In genomic region chr19:22914646-22915045, GRCh38 we compare ENCODE assay signal across 38 cellular contexts.
"Had no signal": no experiment of that assay in that cellular context is flagged by ENCODE, and none has a peak within 500 bp of the region (broad histone marks: within the 10 kb centered on the region; RNA-seq: fewer than 3 reads in every experiment).

No MANE protein-coding gene starts in this region.

- H3K27ac ChIP-seq: adrenal gland, ascending aorta, body of pancreas, brain microvascular endothelial cell, breast epithelium, cardiac muscle cell had no signal

- ATAC-seq: activated naive CD4-positive, alpha-beta T cell treated with anti-CD3 and anti-CD28 coated beads, Interleukin-2, amount 50 U/mL, for 72 hours; activated naive CD8-positive, alpha-beta T cell treated with anti-CD3 and anti-CD28 coated beads, Interleukin-2, amount 50 U/mL, for 24 hours; activated T-cell treated with anti-CD3 and anti-CD28 coated beads, Interleukin-2, amount 50 U/mL, for 4 hours; activated T-cell treated with anti-CD3 and anti-CD28 coated beads, Interleukin-2, amount 50 U/mL, for 72 hours; activated T-helper 17 cell treated with anti-CD3 and anti-CD28 coated beads, Interleukin-2, amount 50 U/mL, for 72 hours; body of pancreas had no signal

- H3K4me1 Mint-ChIP-seq: activated naive CD4-positive, alpha-beta T cell treated with anti-CD3 and anti-CD28 coated beads, Interleukin-2, amount 10 ng/mL, durations not matched to agents 7 days and 5 days; activated naive CD4-positive, alpha-beta T cell treated with anti-CD3 and anti-CD28 coated beads, Interleukin-2, amount 50 U/mL, for 24 hours; activated naive CD8-positive, alpha-beta T cell treated with anti-CD3 and anti-CD28 coated beads for 36 hours; activated naive CD8-positive, alpha-beta T cell treated with anti-CD3 and anti-CD28 coated beads, Interleukin-2, amount 10 ng/mL, durations not matched to agents 7 days and 5 days; activated naive CD8-positive, alpha-beta T cell treated with anti-CD3 and anti-CD28 coated beads, Interleukin-2, amount 50 U/mL, for 24 hours; activated T-helper 17 cell treated with anti-CD3 and anti-CD28 coated beads, Interleukin-2, amount 50 U/mL, for 72 hours; brain; central memory CD8-positive, alpha-beta T cell had no signal

- H3K36me3 ChIP-seq: adrenal gland, ascending aorta, brain microvascular endothelial cell, breast epithelium, cardiac muscle cell had no signal

- H3K4me3 ChIP-seq: adrenal gland, ascending aorta, body of pancreas, breast epithelium, cardiac muscle cell had no signal

- H3K27me3 ChIP-seq: adrenal gland, ascending aorta, body of pancreas, brain microvascular endothelial cell, breast epithelium, cardiac muscle cell had no signal

- H3K36me3 Mint-ChIP-seq: activated naive CD4-positive, alpha-beta T cell treated with anti-CD3 and anti-CD28 coated beads, Interleukin-2, amount 10 ng/mL, durations not matched to agents 7 days and 5 days; activated naive CD4-positive, alpha-beta T cell treated with anti-CD3 and anti-CD28 coated beads, Interleukin-2, amount 50 U/mL, for 24 hours; activated naive CD8-positive, alpha-beta T cell; activated naive CD8-positive, alpha-beta T cell treated with anti-CD3 and anti-CD28 coated beads for 36 hours; activated naive CD8-positive, alpha-beta T cell treated with anti-CD3 and anti-CD28 coated beads, Interleukin-2, amount 10 ng/mL, durations not matched to agents 7 days and 5 days; brain had no signal

- H3K9me3 ChIP-seq: adrenal gland, ascending aorta, body of pancreas had no signal

- H3K4me3 Mint-ChIP-seq: activated naive CD4-positive, alpha-beta T cell treated with anti-CD3 and anti-CD28 coated beads for 36 hours; activated naive CD4-positive, alpha-beta T cell treated with anti-CD3 and anti-CD28 coated beads, Interleukin-2, amount 10 ng/mL, durations not matched to agents 7 days and 5 days; activated naive CD4-positive, alpha-beta T cell treated with anti-CD3 and anti-CD28 coated beads, Interleukin-2, amount 50 U/mL, for 24 hours; activated naive CD8-positive, alpha-beta T cell; activated naive CD8-positive, alpha-beta T cell treated with anti-CD3 and anti-CD28 coated beads for 36 hours; activated naive CD8-positive, alpha-beta T cell treated with anti-CD3 and anti-CD28 coated beads, Interleukin-2, amount 10 ng/mL, durations not matched to agents 7 days and 5 days; activated naive CD8-positive, alpha-beta T cell treated with anti-CD3 and anti-CD28 coated beads, Interleukin-2, amount 50 U/mL, for 24 hours; activated T-cell treated with anti-CD3 and anti-CD28 coated beads, Interleukin-2, amount 50 U/mL, for 24 hours; activated T-cell treated with anti-CD3 and anti-CD28 coated beads, Interleukin-2, amount 50 U/mL, for 4 hours; activated T-cell treated with anti-CD3 and anti-CD28 coated beads, Interleukin-2, amount 50 U/mL, for 72 hours; activated T-helper 1 cell treated with anti-CD3 and anti-CD28 coated beads, Interleukin-12 subunit alpha, Interleukin-12 subunit beta, Interleukin-2, Interleukin-4 antibody, amounts not matched to agents 30 ng/mL and 10 ng/mL and 1 ng/mL, durations not matched to agents 14 hours and 24 hours and 36 hours; activated T-helper 17 cell treated with anti-CD3 and anti-CD28 coated beads, Interleukin-2, amount 50 U/mL, for 72 hours; brain; central memory CD8-positive, alpha-beta T cell had no signal

- DNase-seq: activated effector memory CD4-positive, alpha-beta T cell treated with anti-CD3 and anti-CD28 coated beads, Interleukin-2, amount 50 U/mL, for 16 hours; activated effector memory CD4-positive, alpha-beta T cell treated with Interleukin-2 at 50 U/mL for 16 hours; activated gamma-delta T cell; activated gamma-delta T cell treated with Interleukin-2 at 50 U/mL for 16 hours; activated naive CD4-positive, alpha-beta T cell; activated naive CD4-positive, alpha-beta T cell treated with anti-CD3 and anti-CD28 coated beads for 36 hours; activated naive CD4-positive, alpha-beta T cell treated with anti-CD3 and anti-CD28 coated beads, Interleukin-2, amount 10 ng/mL, durations not matched to agents 7 days and 5 days; activated naive CD4-positive, alpha-beta T cell treated with anti-CD3 and anti-CD28 coated beads, Interleukin-2, amount 50 U/mL, for 16 hours; activated naive CD4-positive, alpha-beta T cell treated with Interleukin-2 at 50 U/mL for 16 hours; activated naive CD8-positive, alpha-beta T cell treated with anti-CD3 and anti-CD28 coated beads for 36 hours; activated naive CD8-positive, alpha-beta T cell treated with anti-CD3 and anti-CD28 coated beads, Interleukin-2, amount 10 ng/mL, durations not matched to agents 7 days and 5 days; activated naive CD8-positive, alpha-beta T cell treated with anti-CD3 and anti-CD28 coated beads, Interleukin-2, amount 50 U/mL, for 24 hours; activated T-cell treated with anti-CD3 and anti-CD28 coated beads, Interleukin-2, amount 50 U/mL, for 1 hour; activated T-cell treated with anti-CD3 and anti-CD28 coated beads, Interleukin-2, amount 50 U/mL, for 24 hours; activated T-cell treated with anti-CD3 and anti-CD28 coated beads, Interleukin-2, amount 50 U/mL, for 4 hours; activated T-cell treated with anti-CD3 and anti-CD28 coated beads, Interleukin-2, amount 50 U/mL, for 48 hours; activated T-cell treated with anti-CD3 and anti-CD28 coated beads, Interleukin-2, amount 50 U/mL, for 72 hours; adrenal gland; amniotic stem cell; amygdala; anterior cingulate cortex; aorta; body of pancreas; brain microvascular endothelial cell; caudate nucleus; central memory CD4-positive, alpha-beta T cell; cerebellar nuclear complex had no signal

- H3K27ac Mint-ChIP-seq: activated naive CD4-positive, alpha-beta T cell treated with anti-CD3 and anti-CD28 coated beads for 36 hours; activated naive CD4-positive, alpha-beta T cell treated with anti-CD3 and anti-CD28 coated beads, Interleukin-2, amount 10 ng/mL, durations not matched to agents 7 days and 5 days; activated naive CD4-positive, alpha-beta T cell treated with anti-CD3 and anti-CD28 coated beads, Interleukin-2, amount 50 U/mL, for 24 hours; activated naive CD4-positive, alpha-beta T cell treated with anti-CD3 and anti-CD28 coated beads, Interleukin-2, amount 50 U/mL, for 72 hours; activated naive CD8-positive, alpha-beta T cell; activated naive CD8-positive, alpha-beta T cell treated with anti-CD3 and anti-CD28 coated beads for 36 hours; activated naive CD8-positive, alpha-beta T cell treated with anti-CD3 and anti-CD28 coated beads, Interleukin-2, amount 10 ng/mL, durations not matched to agents 7 days and 5 days; activated naive CD8-positive, alpha-beta T cell treated with anti-CD3 and anti-CD28 coated beads, Interleukin-2, amount 50 U/mL, for 24 hours; activated T-cell treated with anti-CD3 and anti-CD28 coated beads, Interleukin-2, amount 50 U/mL, for 24 hours; activated T-cell treated with anti-CD3 and anti-CD28 coated beads, Interleukin-2, amount 50 U/mL, for 72 hours; activated T-helper 1 cell treated with anti-CD3 and anti-CD28 coated beads, Interleukin-12 subunit alpha, Interleukin-12 subunit beta, Interleukin-2, Interleukin-4 antibody, amounts not matched to agents 30 ng/mL and 10 ng/mL and 1 ng/mL, durations not matched to agents 14 hours and 24 hours and 36 hours; activated T-helper 17 cell treated with anti-CD3 and anti-CD28 coated beads, Interleukin-2, amount 50 U/mL, for 72 hours; activated T-helper 2 cell treated with anti-CD3 and anti-CD28 coated beads, Interferon-gamma antibody, Interleukin-2, Interleukin-4, amounts not matched to agents 10 μg/mL and 5 μg/mL and 100 μg/mL, durations not matched to agents 14 hours and 24 hours and 36 hours; brain had no signal

- H3K4me1 ChIP-seq: adrenal gland, ascending aorta, body of pancreas, breast epithelium had no signal
